In the genomic region with DNA sequence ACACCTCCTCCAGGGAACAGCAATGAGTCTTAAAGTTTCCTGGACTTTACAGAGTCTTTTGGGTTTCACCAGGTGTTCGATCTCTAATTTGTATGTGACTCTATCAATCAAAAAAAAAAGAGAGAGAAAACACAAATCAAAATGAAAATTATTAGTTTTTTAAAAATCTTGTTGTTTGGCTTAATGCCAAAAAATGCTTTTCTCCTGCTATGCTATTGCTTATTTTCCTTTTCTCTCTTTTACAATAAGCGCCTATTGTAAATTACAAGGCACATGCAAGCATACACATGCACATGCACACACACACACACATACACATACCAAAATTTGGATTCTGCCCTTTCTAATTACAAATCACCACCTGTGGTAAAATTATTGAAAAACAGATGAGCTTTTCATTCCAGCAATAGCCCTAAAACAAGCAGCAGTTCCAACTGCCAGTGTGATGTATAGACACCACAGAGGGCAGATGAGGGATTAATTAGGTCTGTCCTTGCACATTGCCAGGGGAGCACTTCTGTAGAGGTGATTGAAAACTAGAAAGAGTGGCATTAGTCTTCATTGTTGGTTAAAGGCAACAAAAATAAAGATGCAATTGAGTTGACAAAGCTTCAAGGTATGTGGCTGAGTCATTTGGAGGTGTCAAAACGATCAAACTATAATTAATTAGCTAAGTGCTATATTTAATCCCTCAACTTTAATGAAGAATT, we compare ENCODE assay signal across 20 cellular contexts.
A peak's percentile ranks its signal among the peaks of the same experiment; 100 is the strongest.
DNase-seq lines count a peak whose midpoint lies in the region; ATAC-seq, FAIRE-seq and TF ChIP-seq lines count a peak whose summit lies in the region.
"Had no signal": no experiment of that assay in that cellular context is flagged by ENCODE, and none has a peak within 500 bp of the region (broad histone marks: within the 10 kb centered on the region; RNA-seq: fewer than 3 reads in every experiment).

No MANE protein-coding gene starts in this region.

- no peaks in the 10 kb centered on the region for H3F3A ChIP-seq in GM23338 (replicated peaks; ENCODE audit: low read depth)
- no peaks in the 10 kb centered on the region for H3F3A ChIP-seq in neural progenitor cell (ENCODE audit: low read depth)

- H3K27me3 Mint-ChIP-seq in GM23338 (ENCODE audit: insufficient read depth, low read depth, poor library complexity) (no peaks in the 10 kb centered on the region), neural progenitor cell (ENCODE audit: insufficient read depth, low read depth) (no peaks in the 10 kb centered on the region)
- H3K27me3 Mint-ChIP-seq in naive thymus-derived CD8-positive, alpha-beta T cell: no peaks in the 10 kb centered on the region
- H3K27me3 Mint-ChIP-seq: CD4-positive, alpha-beta memory T cell had no signal

- H4K20me1 ChIP-seq in GM23338 (replicated peaks; ENCODE audit: insufficient read depth): no peaks in the 10 kb centered on the region
- no peaks in the 10 kb centered on the region for H4K20me1 ChIP-seq in K562 (replicated peaks; ENCODE audit: control insufficient read depth, insufficient read depth, low read length)
- no peaks in the 10 kb centered on the region for H4K20me1 ChIP-seq in neural progenitor cell (ENCODE audit: low read depth)
- H4K20me1 ChIP-seq: BLaER1 had no signal

- no peaks in the 10 kb centered on the region for H3K9me1 ChIP-seq in K562 (ENCODE audit: control insufficient read depth, insufficient read depth, low read length)

- no peak overlapping the region for H3K27ac Mint-ChIP-seq in GM23338
- H3K27ac Mint-ChIP-seq in neural progenitor cell: no peak overlapping the region
- no peak overlapping the region for H3K27ac Mint-ChIP-seq in naive thymus-derived CD8-positive, alpha-beta T cell
- H3K27ac Mint-ChIP-seq: CD14-positive monocyte; CD4-positive, alpha-beta memory T cell had no signal

- no peak overlapping the region for H3K4me3 Mint-ChIP-seq in GM23338
- no peak overlapping the region for H3K4me3 Mint-ChIP-seq in neural progenitor cell
- no peak overlapping the region for H3K4me3 Mint-ChIP-seq in naive thymus-derived CD8-positive, alpha-beta T cell
- H3K4me3 Mint-ChIP-seq: CD14-positive monocyte; CD4-positive, alpha-beta memory T cell had no signal

- no peak overlapping the region for H3K9ac ChIP-seq in K562 (ENCODE audit: insufficient read depth in 1 of 2, low read depth in 2 of 2, low read length in 2 of 2)
- H3K9ac ChIP-seq in neural progenitor cell: no peak overlapping the region
- H3K9ac ChIP-seq: BLaER1, GM23248 had no signal

- no peak for TF ChIP-seq RAD21 in K562 (CRISPR knock-in tag; conservative IDR thresholded peaks at IDR 0.05 in 1 of 2, IDR thresholded peaks at IDR 0.05 in 1 of 2)

- H3K79me2 ChIP-seq in GM23338 (replicated peaks; ENCODE audit: insufficient read depth) (no peaks in the 10 kb centered on the region), K562 (ENCODE audit: control insufficient read depth, insufficient read depth, low read length) (no peaks in the 10 kb centered on the region), neural progenitor cell (ENCODE audit: low read depth) (no peaks in the 10 kb centered on the region)

- TF ChIP-seq CTCF in GM23338 (conservative IDR thresholded peaks at IDR 0.05; ENCODE audit: low read depth in 2 of 2) (no peak), K562 (IDR thresholded peaks at IDR 0.05 in 2 of 3, conservative IDR thresholded peaks at IDR 0.05 in 1 of 3; ENCODE audit: insufficient read depth in 2 of 3, low read depth in 1 of 3, low read length in 3 of 3) (no peak), neural progenitor cell (IDR thresholded peaks at IDR 0.05) (no peak), vagina (IDR thresholded peaks at IDR 0.05) (no peak)

- intact Hi-C loops in K562 (cut with micrococcal nuclease): no loop called here
- intact Hi-C loops in vagina (cut with DNase I): no loop called here

- no peak for TF ChIP-seq EP300 in K562 (IDR thresholded peaks at IDR 0.05; ENCODE audit: low read length)

- ATAC-seq in GM23338 (peak; percentile 31; the same call in 1 of the 3 replicates), K562 (no peak), GM21717 (IDR thresholded peaks at IDR 0.05; ENCODE audit: unreplicated experiment) (no peak)
- ATAC-seq in naive thymus-derived CD8-positive, alpha-beta T cell: no peak

- H3K27ac ChIP-seq in GM23338 (ENCODE audit: low read depth): no peak overlapping the region
- no peak overlapping the region for H3K27ac ChIP-seq in K562 (ENCODE audit: extremely low read depth, low read depth, low read length)
- no peak overlapping the region for H3K27ac ChIP-seq in neural progenitor cell
- H3K27ac ChIP-seq in vagina: no peak overlapping the region
- H3K27ac ChIP-seq: BLaER1, GM23248, HL-60 had no signal

- H3K4me1 Mint-ChIP-seq in GM23338 (peaks cover 9% of the 10 kb centered on the region; the same call in 2 of the 3 replicates), neural progenitor cell (peaks cover 4% of the 10 kb centered on the region)
- H3K4me1 Mint-ChIP-seq in naive thymus-derived CD8-positive, alpha-beta T cell: no peaks in the 10 kb centered on the region
- H3K4me1 Mint-ChIP-seq: CD14-positive monocyte; CD4-positive, alpha-beta memory T cell had no signal

- no peak overlapping the region for H3K4me2 ChIP-seq in GM23338
- no peak overlapping the region for H3K4me2 ChIP-seq in K562 (ENCODE audit: insufficient read depth, low read length)
- H3K4me2 ChIP-seq in neural progenitor cell: no peak overlapping the region
- H3K4me2 ChIP-seq: BLaER1 had no signal

- in situ Hi-C loops in K562 (cut with MboI): no loop called here

- no peak overlapping the region for H3K4me3 ChIP-seq in GM23338
- H3K4me3 ChIP-seq in K562: no peak overlapping the region
- no peak overlapping the region for H3K4me3 ChIP-seq in neural progenitor cell
- H3K4me3 ChIP-seq in vagina: no peak overlapping the region
- H3K4me3 ChIP-seq: BLaER1, GM23248 had no signal

- no TSS peak for BruUV-seq in K562 (replicated peaks; lab: Mats Ljungman, UMichigan)

- 0% methylated on average over 3 of the region's 3 CpGs for WGBS in K562 (ENCODE audit: insufficient coverage, low coverage, missing lambda C conversion rate)

- CTCF ChIA-PET in K562 (lab: Yijun Ruan, JAX; ENCODE audit: low intra/inter-chr PET ratio): no interaction called here

- no peaks in the 10 kb centered on the region for H3K9me3 ChIP-seq in K562 (replicated peaks; ENCODE audit: control insufficient read depth, insufficient read depth, low read depth, low read length)
- no peaks in the 10 kb centered on the region for H3K9me3 ChIP-seq in neural progenitor cell (ENCODE audit: low read depth)
- no peaks in the 10 kb centered on the region for H3K9me3 ChIP-seq in vagina
- H3K9me3 ChIP-seq: BLaER1 had no signal

- FAIRE-seq in K562 (lab: Jason Lieb, UNC): no peak
- FAIRE-seq: H54 had no signal

- DNase-seq in NCI-H748 (lab: John Stamatoyannopoulos, UW; ENCODE audit: unreplicated experiment): peak; percentile 10
- DNase-seq in NCI-H748 treated with DMSO at 0.1 percent for 48 hours (lab: John Stamatoyannopoulos, UW): no peak
- no peak for DNase-seq in GM23338 (ENCODE audit: low spot score)
- no peak for DNase-seq in K562 (ENCODE audit: extremely low read depth in 1 of 4, low spot score in 3 of 4)
- DNase-seq in neural progenitor cell (ENCODE audit: low spot score): peak; percentile 10
- DNase-seq in vagina (ENCODE audit: extremely low spot score in 2 of 2): no peak
- DNase-seq in naive thymus-derived CD8-positive, alpha-beta T cell: no peak
- DNase-seq: 8988T; CD4-positive, alpha-beta memory T cell; DMS153; DMS79; GDM1; GM23248; HCEC 1CT; IMR-90 had no signal

- H2AFZ ChIP-seq in GM23338 (no peak overlapping the region), K562 (ENCODE audit: low read depth, low read length) (no peak overlapping the region), neural progenitor cell (replicated peaks) (no peak overlapping the region)
- H2AFZ ChIP-seq: GM23248 had no signal

- H3K36me3 ChIP-seq in GM23338 (ENCODE audit: insufficient read depth) (no peaks in the 10 kb centered on the region), K562 (ENCODE audit: control insufficient read depth, insufficient read depth, low read length) (no peaks in the 10 kb centered on the region), neural progenitor cell (no peaks in the 10 kb centered on the region), vagina (no peaks in the 10 kb centered on the region)
- H3K36me3 ChIP-seq: BLaER1 had no signal

- H3K36me3 Mint-ChIP-seq in GM23338 (ENCODE audit: low read depth) (no peaks in the 10 kb centered on the region), neural progenitor cell (no peaks in the 10 kb centered on the region)
- no peaks in the 10 kb centered on the region for H3K36me3 Mint-ChIP-seq in naive thymus-derived CD8-positive, alpha-beta T cell
- H3K36me3 Mint-ChIP-seq: CD14-positive monocyte; CD4-positive, alpha-beta memory T cell had no signal

- POLR2A ChIA-PET in K562 (lab: Yijun Ruan, JAX): interaction anchor here (0.6 kb wide), 1 partner anchor 135 kb away, joined by 3 read pairs; no protein-coding TSS in a partner anchor
- POLR2A ChIA-PET in naive thymus-derived CD8-positive, alpha-beta T cell (lab: Charles Lee): no interaction called here

- H3K9me3 Mint-ChIP-seq in GM23338 (no peaks in the 10 kb centered on the region; the same call in 2 of the 3 replicates), neural progenitor cell (no peaks in the 10 kb centered on the region)
- peaks cover 0 to 16% (median 0%) of the 10 kb centered on the region in 9 donors for H3K9me3 Mint-ChIP-seq in naive thymus-derived CD8-positive, alpha-beta T cell

- H3K4me1 ChIP-seq in GM23338 (ENCODE audit: insufficient read depth): no peaks in the 10 kb centered on the region
- no peaks in the 10 kb centered on the region for H3K4me1 ChIP-seq in K562 (replicated peaks in 1 of 2; ENCODE audit: control insufficient read depth in 2 of 2, insufficient read depth in 2 of 2, low read length in 2 of 2)
- H3K4me1 ChIP-seq in neural progenitor cell: peaks cover 26% of the 10 kb centered on the region
- H3K4me1 ChIP-seq in vagina: no peaks in the 10 kb centered on the region
- H3K4me1 ChIP-seq: BLaER1 had no signal

- TF ChIP-seq POLR2A in K562 (conservative IDR thresholded peaks at IDR 0.05): no peak
- no peak for TF ChIP-seq POLR2A in vagina (IDR thresholded peaks at IDR 0.05)

- peaks cover 2% of the 10 kb centered on the region; the same call in 1 of the 2 replicates for H3K9me2 ChIP-seq in GM23338 (ENCODE audit: insufficient read depth)

- H3K27me3 ChIP-seq in GM23338 (ENCODE audit: insufficient read depth) (no peaks in the 10 kb centered on the region), K562 (ENCODE audit: control insufficient read depth in 2 of 2, insufficient read depth in 2 of 2, low read length in 2 of 2) (peaks cover 0 to 2% of the 10 kb centered on the region in 2 experiments; a peak in 2 of 5 replicates), neural progenitor cell (no peaks in the 10 kb centered on the region), vagina (no peaks in the 10 kb centered on the region)
- H3K27me3 ChIP-seq: BLaER1 had no signal

TF ChIP-seq in GM23338, 12 proteins besides CTCF, POLR2A, EP300 and RAD21 (continues in another document):
- TF ChIP-seq EZH2phosphoT487 (IDR thresholded peaks at IDR 0.05; ENCODE audit: unreplicated experiment): no peak

TF ChIP-seq in K562, 482 proteins besides CTCF, POLR2A, EP300 and RAD21 (continues in another document):
- TF ChIP-seq POLR2B (IDR thresholded peaks at IDR 0.05; ENCODE audit: low read depth, partially characterized antibody) (no peak), ZFP30 (CRISPR knock-in tag; IDR thresholded peaks at IDR 0.05; ENCODE audit: borderline replicate concordance) (no peak), ZFP36 (IDR thresholded peaks at IDR 0.05; ENCODE audit: low read depth, low read length, partially characterized antibody) (no peak)

Comparison
In these comparisons a context has a peak if more than half of its experiments do, and no peak if none do; other contexts are left out.
1. DNase-seq: peak in NCI-H748 (single experiment) and neural progenitor cell (single experiment); none in NCI-H748 treated with DMSO at 0.1 percent for 48 hours (single experiment), GM23338 (single experiment), K562 (0 of 4), vagina (0 of 2) and naive thymus-derived CD8-positive, alpha-beta T cell (0 of 10).